In the genomic region with DNA sequence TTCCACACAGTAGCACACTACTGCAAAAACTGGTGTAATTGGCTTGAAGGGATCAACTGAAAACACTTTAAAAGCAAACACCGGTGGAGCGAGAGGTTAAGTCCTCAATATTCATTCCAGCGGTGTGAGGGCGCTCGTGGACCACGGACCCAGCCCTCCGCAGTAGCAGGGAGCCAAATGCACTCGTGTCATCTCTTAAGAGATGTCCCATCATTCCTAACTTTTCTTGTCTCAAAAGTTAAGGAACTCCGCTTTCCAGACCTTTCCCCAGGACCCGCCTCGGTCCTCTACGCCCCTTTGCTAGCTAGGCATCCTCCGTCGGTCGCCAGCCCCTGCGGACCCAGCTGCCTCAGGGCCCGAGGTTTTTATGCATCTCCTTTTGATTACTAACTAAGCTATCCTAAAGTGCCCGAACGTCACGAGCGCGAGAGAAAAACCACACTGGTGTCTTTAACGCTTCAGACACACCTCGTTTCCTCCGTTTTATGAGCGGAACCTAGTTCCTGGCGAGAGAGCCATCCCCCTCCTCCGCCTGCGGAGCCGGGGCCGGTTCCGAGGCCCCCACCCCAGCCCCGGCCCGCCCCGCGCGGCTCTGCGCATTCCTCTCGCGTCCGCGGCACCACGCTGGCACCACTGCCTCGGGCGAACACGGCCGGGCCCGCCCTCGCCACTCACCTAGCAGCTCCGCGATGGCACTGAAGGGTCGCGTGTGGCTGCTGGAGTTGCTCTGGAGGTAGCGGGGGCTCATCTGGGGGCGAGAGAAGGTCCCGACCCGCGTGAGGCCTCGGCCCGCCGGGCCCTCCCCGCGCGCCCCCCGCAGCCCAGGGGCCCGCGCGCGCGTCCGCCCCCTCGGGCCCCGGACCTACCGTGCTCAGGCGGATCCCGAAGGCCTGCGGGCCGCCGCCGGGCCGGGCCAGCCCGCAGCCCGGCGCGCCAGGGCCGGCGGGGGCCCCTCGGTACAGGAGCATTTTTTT, we compare ENCODE assay signal across 8 cellular contexts. TPM values are rescaled to one million over a fixed set of nuclear protein-coding genes. Genes with fewer than 3 reads are reported as not detected.
DNase-seq lines count a peak whose midpoint lies in the region; ATAC-seq and TF ChIP-seq lines count a peak whose summit lies in the region.

No MANE protein-coding gene starts in this region.

- peak; percentile 52 for TF ChIP-seq CTCF in GM12864 (IDR thresholded peaks at IDR 0.05; ENCODE audit: low read depth, low read length, missing control alignments)
- peak; percentile 77 for TF ChIP-seq CTCF in chondrocyte (IDR thresholded peaks at IDR 0.05)

- ATAC-seq in HG02588 (IDR thresholded peaks at IDR 0.05; ENCODE audit: unreplicated experiment) (peak; percentile 23), left colon (peak; percentile 62), GM18870 (IDR thresholded peaks at IDR 0.05; ENCODE audit: unreplicated experiment) (no peak)
- ATAC-seq in activated CD4-positive, CD25-positive, alpha-beta regulatory T cell treated with anti-CD3 and anti-CD28 coated beads, Interleukin-2, amount 50 U/mL, for 24 hours = peak; percentile 27 to 46

- no peaks in the 10 kb centered on the region for H3K27me3 Mint-ChIP-seq in chondrocyte (ENCODE audit: low read depth)

- peak overlapping the region; percentile 47 for H3K4me3 ChIP-seq in GM12864 (ENCODE audit: low read depth, low read length)

- peaks cover 9% of the 10 kb centered on the region for H3K9me3 Mint-ChIP-seq in chondrocyte (ENCODE audit: low read depth)

- peak overlapping the region; percentile 91 for H3K27ac Mint-ChIP-seq in chondrocyte (ENCODE audit: unreplicated experiment)

- H3K4me1 Mint-ChIP-seq in chondrocyte (ENCODE audit: low read depth) = peaks cover 8% of the 10 kb centered on the region

- H3K4me3 Mint-ChIP-seq in chondrocyte (ENCODE audit: unreplicated experiment) = peak overlapping the region; percentile 89

- DNase-seq in GM12864 (ENCODE audit: low read depth) (no peak), NCI-H2029 (lab: John Stamatoyannopoulos, UW) (peak; percentile 18), chondrocyte (ENCODE audit: low spot score) (no peak), left colon (peak; percentile 34 to 59)
- DNase-seq in stimulated activated CD4-positive, alpha-beta T cell treated with anti-CD3 and anti-CD28 coated beads, Interleukin-1b, Interleukin-23, amount 100 ng/mL, for 4 hours (ENCODE audit: low read depth in 2 of 2) = peak; percentile 18 to 19

- no peaks in the 10 kb centered on the region for H3K36me3 Mint-ChIP-seq in chondrocyte (ENCODE audit: low read depth)

- intact Hi-C loops in left colon (cut with DNase I, micrococcal nuclease) = no loop called here

RNA-seq across cellular contexts. Expression of a gene that starts 0.7 kb away (rescaled TPM):
- total RNA-seq in chondrocyte = 31.2 to 35.6 TPM (median 33.8 TPM) in 3 replicates
- total RNA-seq in left colon = 10 to 100 TPM; 10.5 to 11.3 TPM

Comparison
In these comparisons a context has a peak if more than half of its experiments do, and no peak if none do; other contexts are left out.
1. DNase-seq: peak in NCI-H2029 (single experiment), left colon (2 of 2) and stimulated activated CD4-positive, alpha-beta T cell treated with anti-CD3 and anti-CD28 coated beads, Interleukin-1b, Interleukin-23, amount 100 ng/mL, for 4 hours (2 of 2); none in GM12864 (single experiment) and chondrocyte (single experiment).